ENCODE assay signal across 13 cellular contexts in the genomic region with DNA sequence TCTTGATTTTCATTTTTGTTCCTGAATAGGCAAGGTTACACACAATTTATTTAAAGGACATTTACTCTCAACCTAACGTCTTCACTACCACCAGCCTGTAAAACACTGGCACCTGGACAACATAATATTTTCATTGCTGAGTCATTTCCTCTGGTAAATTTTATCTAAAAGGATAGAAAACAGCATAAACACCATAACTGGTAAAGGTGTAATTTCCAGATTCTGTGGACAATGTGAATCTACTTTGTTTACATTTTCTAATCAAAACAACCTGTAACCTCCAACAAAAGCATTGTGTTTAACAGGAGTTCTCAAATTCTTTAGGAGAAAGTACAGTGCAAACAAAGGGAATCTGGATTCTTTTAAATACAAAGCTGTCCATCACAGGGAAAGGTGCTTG.
DNase-seq lines count a peak whose midpoint lies in the region; ATAC-seq and TF ChIP-seq lines count a peak whose summit lies in the region.
"Had no signal": no experiment of that assay in that cellular context is flagged by ENCODE, and none has a peak within 500 bp of the region (broad histone marks: within the 10 kb centered on the region; RNA-seq: fewer than 3 reads in every experiment).

No MANE protein-coding gene starts in this region.

- ATAC-seq in central memory CD8-positive, alpha-beta T cell (replicated peaks; ENCODE audit: extremely low read depth, poor library complexity, severe bottlenecking) = no peak
- ATAC-seq: GM12878 had no signal

- H3K27ac Mint-ChIP-seq in central memory CD8-positive, alpha-beta T cell (ENCODE audit: low read depth) = peak overlapping the region; percentile 19
- H3K27ac Mint-ChIP-seq: activated CD4-positive, alpha-beta memory T cell treated with anti-CD3 and anti-CD28 coated beads, Interleukin-2, amount 10 ng/mL, durations not matched to agents 7 days and 5 days had no signal

- H2AFZ ChIP-seq in mesenchymal stem cell (ENCODE audit: low read depth, low read length) = no peak overlapping the region

- peaks cover 6% of the 10 kb centered on the region for H3K4me1 Mint-ChIP-seq in central memory CD8-positive, alpha-beta T cell

- no peak overlapping the region for H4K91ac ChIP-seq in mesenchymal stem cell (ENCODE audit: low read length)

- peaks cover 2% of the 10 kb centered on the region for H3K36me3 Mint-ChIP-seq in central memory CD8-positive, alpha-beta T cell (ENCODE audit: insufficient read depth)

- H2BK5ac ChIP-seq in mesenchymal stem cell (ENCODE audit: low read depth, low read length, poor library complexity, severe bottlenecking) = no peak overlapping the region

- H4K8ac ChIP-seq in mesenchymal stem cell (ENCODE audit: low read length) = no peak overlapping the region

- no peak overlapping the region for H2BK15ac ChIP-seq in mesenchymal stem cell (ENCODE audit: low read depth, poor library complexity, severe bottlenecking)

- no peak overlapping the region for H3K4ac ChIP-seq in mesenchymal stem cell (ENCODE audit: low read depth in 1 of 2, low read length in 2 of 2)

- H3K36me3 ChIP-seq in BJ (ENCODE audit: control insufficient read depth, insufficient read depth, low read length) (no peaks in the 10 kb centered on the region), mesenchymal stem cell (ENCODE audit: control insufficient read depth in 1 of 2, insufficient read depth in 2 of 2, low read depth in 1 of 2, low read length in 2 of 2) (no peaks in the 10 kb centered on the region), spleen (no peaks in the 10 kb centered on the region)

- peak overlapping the region; percentile 73 for H3K9ac ChIP-seq in mesenchymal stem cell (ENCODE audit: low read length)

- H3K4me3 ChIP-seq in BJ (ENCODE audit: low read depth, low read length) = no peak overlapping the region
- H3K4me3 ChIP-seq in mesenchymal stem cell (ENCODE audit: insufficient read depth in 1 of 2, low read depth in 1 of 2, low read length in 2 of 2) = no peak overlapping the region
- H3K4me3 ChIP-seq in spleen = no peak overlapping the region
- H3K4me3 ChIP-seq: GM12878 had no signal

- peaks cover 7% of the 10 kb centered on the region for H3K9me3 Mint-ChIP-seq in central memory CD8-positive, alpha-beta T cell
- H3K9me3 Mint-ChIP-seq: activated CD4-positive, alpha-beta memory T cell treated with anti-CD3 and anti-CD28 coated beads, Interleukin-2, amount 10 ng/mL, durations not matched to agents 7 days and 5 days had no signal

- H2BK12ac ChIP-seq in mesenchymal stem cell (ENCODE audit: low read length in 2 of 2) = no peak overlapping the region

- no peak overlapping the region for H3K23ac ChIP-seq in mesenchymal stem cell (ENCODE audit: low read length in 2 of 2)

- H3K14ac ChIP-seq in mesenchymal stem cell (ENCODE audit: low read length in 2 of 2) = no peak overlapping the region

- H3K27me3 Mint-ChIP-seq in central memory CD8-positive, alpha-beta T cell = peaks cover 49% of the 10 kb centered on the region
- H3K27me3 Mint-ChIP-seq: activated CD4-positive, alpha-beta memory T cell treated with anti-CD3 and anti-CD28 coated beads, Interleukin-2, amount 10 ng/mL, durations not matched to agents 7 days and 5 days had no signal

- no peak overlapping the region for H3K18ac ChIP-seq in mesenchymal stem cell (ENCODE audit: low read depth in 1 of 2, low read length in 2 of 2)

- TF ChIP-seq CTCF in BJ (IDR thresholded peaks at IDR 0.05; ENCODE audit: insufficient read depth, low read depth, low read length) (no peak), spleen (IDR thresholded peaks at IDR 0.05 in 8 of 11, conservative IDR thresholded peaks at IDR 0.05 in 3 of 11) (no peak)

- 0% methylated on average over 1 of the region's 1 CpG for whole genome bisulfite sequencing in mesenchymal stem cell
- 3 to 19% (median 9%) methylated on average over 1 of the region's 1 CpG for WGBS in spleen, 5 donors

- no peak overlapping the region for H3K4me2 ChIP-seq in mesenchymal stem cell (ENCODE audit: low read length, poor library complexity, severe bottlenecking)

- H2AK5ac ChIP-seq in mesenchymal stem cell (ENCODE audit: low read length, severe bottlenecking) = no peak overlapping the region

- no peak overlapping the region for H3K4me3 Mint-ChIP-seq in central memory CD8-positive, alpha-beta T cell
- H3K4me3 Mint-ChIP-seq: activated CD4-positive, alpha-beta memory T cell treated with anti-CD3 and anti-CD28 coated beads, Interleukin-2, amount 10 ng/mL, durations not matched to agents 7 days and 5 days had no signal

- H3K4me1 ChIP-seq in mesenchymal stem cell (ENCODE audit: control insufficient read depth, insufficient read depth, low read depth, low read length) = peaks cover 4% of the 10 kb centered on the region
- no peaks in the 10 kb centered on the region for H3K4me1 ChIP-seq in spleen

- peak; percentile 47 for DNase-seq in BJ (ENCODE audit: low read depth)
- peak; percentile 86 for DNase-seq in M059J (ENCODE audit: low read depth)
- DNase-seq in central memory CD8-positive, alpha-beta T cell (ENCODE audit: low spot score in 2 of 2) = no peak
- peak; percentile 34 for DNase-seq in mesenchymal stem cell
- DNase-seq in NCI-H446 (lab: John Stamatoyannopoulos, UW) = no peak
- no peak for DNase-seq in spleen
- DNase-seq in erythroblast (lab: John Stamatoyannopoulos, UW) = no peak
- no peak for DNase-seq in NCI-H146 treated with DMSO at 0.1 percent for 48 hours (lab: John Stamatoyannopoulos, UW; ENCODE audit: unreplicated experiment)
- DNase-seq: activated CD4-positive, alpha-beta memory T cell treated with anti-CD3 and anti-CD28 coated beads, Interleukin-2, amount 10 ng/mL, durations not matched to agents 7 days and 5 days; amniotic stem cell; hippocampal formation; NCI-H1694 had no signal

- H3K9me3 ChIP-seq in mesenchymal stem cell (ENCODE audit: control insufficient read depth, low read length) = no peaks in the 10 kb centered on the region
- no peaks in the 10 kb centered on the region for H3K9me3 ChIP-seq in spleen

- H2BK120ac ChIP-seq in mesenchymal stem cell (ENCODE audit: low read depth, low read length) = no peak overlapping the region

- POLR2A ChIA-PET in BJ (lab: Charles Lee) = interaction anchor here (0.5 kb wide), 1 partner anchor 96 kb away, joined by 3 read pairs; no protein-coding TSS in a partner anchor

- peak overlapping the region; percentile 43 for H3K27ac ChIP-seq in mesenchymal stem cell (ENCODE audit: low read length, poor library complexity, severe bottlenecking)
- no peak overlapping the region for H3K27ac ChIP-seq in spleen

- intact Hi-C loops in spleen (cut with DNase I; ENCODE audit: low total_unique reads) = no loop called here

- no peak for TF ChIP-seq POLR2A in spleen (IDR thresholded peaks at IDR 0.05)
- no peak for TF ChIP-seq POLR2A in erythroblast (IDR thresholded peaks at IDR 0.05; ENCODE audit: low read length)

- H3K27me3 ChIP-seq in BJ (ENCODE audit: control insufficient read depth, insufficient read depth, low read length) (no peaks in the 10 kb centered on the region), mesenchymal stem cell (ENCODE audit: control insufficient read depth in 1 of 2, insufficient read depth in 1 of 2, low read length in 2 of 2) (no peaks in the 10 kb centered on the region), spleen (replicated peaks in 1 of 7) (no peaks in the 10 kb centered on the region)

- CTCF ChIA-PET in BJ (lab: Yijun Ruan, JAX) = no interaction called here

- H3K79me1 ChIP-seq in mesenchymal stem cell (replicated peaks; ENCODE audit: low read length, poor library complexity, severe bottlenecking) = no peaks in the 10 kb centered on the region

Comparison
In these comparisons a context has a peak if more than half of its experiments do, and no peak if none do; other contexts are left out.
1. DNase-seq: peak in BJ (single experiment), M059J (single experiment) and mesenchymal stem cell (single experiment); none in central memory CD8-positive, alpha-beta T cell (0 of 2), NCI-H446 (0 of 2), spleen (single experiment), erythroblast (0 of 2) and NCI-H146 treated with DMSO at 0.1 percent for 48 hours (single experiment).